ENCODE assay signal across 17 cellular contexts in the genomic region with DNA sequence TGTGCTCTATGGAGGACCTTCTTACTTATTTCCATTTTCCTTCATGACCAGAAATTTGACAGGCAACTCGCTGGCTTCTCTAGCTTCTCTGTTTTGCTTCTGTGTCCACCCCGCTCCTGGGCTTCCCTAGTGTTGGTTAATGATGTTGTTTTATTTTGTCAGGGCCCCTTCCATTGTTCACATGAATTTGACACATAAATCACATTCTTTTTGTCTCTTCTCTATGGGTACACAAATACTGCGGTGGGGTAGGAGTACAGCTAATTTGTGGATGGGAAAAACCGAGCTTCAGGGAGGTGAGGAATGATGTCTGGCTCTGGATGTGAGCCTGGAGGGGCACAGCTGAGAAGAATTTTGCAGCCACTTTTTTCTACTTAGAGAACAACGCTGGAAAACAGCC.
"Had no signal": no experiment of that assay in that cellular context is flagged by ENCODE, and none has a peak within 500 bp of the region (broad histone marks: within the 10 kb centered on the region; RNA-seq: fewer than 3 reads in every experiment).

No MANE protein-coding gene starts in this region.

- DNase-seq: KBM-7, MV-4-11, NCI-H1048, NCI-H1105, NCI-H1436 treated with DMSO at 0.1 percent for 48 hours, NCI-H1694, NCI-H187 treated with DMSO at 0.1 percent for 48 hours, NCI-H2029 treated with DMSO at 0.1 percent for 48 hours, NCI-H2171, NCI-H226, NCI-H446, NCI-H510A, NCI-H524 treated with DMSO at 0.1 percent for 48 hours, NCI-H774, Right ventricle myocardium superior, RPMI8226, SIG-M5 had no signal
